ENCODE assay signal across 1 cellular context in genomic region chr9:88971131-88971960, GRCh38.
TF ChIP-seq lines count a peak whose summit lies in the region.

No MANE protein-coding gene starts in this region.

TF ChIP-seq in GM23338, 12 proteins besides CTCF, POLR2A, EP300 and RAD21 (continued from another document):
- TF ChIP-seq REST (IDR thresholded peaks at IDR 0.05; ENCODE audit: unreplicated experiment), result no peak
- no peak for TF ChIP-seq STAT1 (IDR thresholded peaks at IDR 0.05; ENCODE audit: unreplicated experiment)
- TF ChIP-seq ETS1 (IDR thresholded peaks at IDR 0.05), result no peak
- no peak for TF ChIP-seq ZNF331 (CRISPR knock-in tag; IDR thresholded peaks at IDR 0.05; ENCODE audit: low read depth)
- TF ChIP-seq EZH2 (IDR thresholded peaks at IDR 0.05; ENCODE audit: low read depth, unreplicated experiment), result no peak
- no peak for TF ChIP-seq ZNF114 (CRISPR knock-in tag; IDR thresholded peaks at IDR 0.05)
TF ChIP-seq in GM23338: peak in this region for 0.
